ENCODE assay signal across 32 cellular contexts in the genomic region with DNA sequence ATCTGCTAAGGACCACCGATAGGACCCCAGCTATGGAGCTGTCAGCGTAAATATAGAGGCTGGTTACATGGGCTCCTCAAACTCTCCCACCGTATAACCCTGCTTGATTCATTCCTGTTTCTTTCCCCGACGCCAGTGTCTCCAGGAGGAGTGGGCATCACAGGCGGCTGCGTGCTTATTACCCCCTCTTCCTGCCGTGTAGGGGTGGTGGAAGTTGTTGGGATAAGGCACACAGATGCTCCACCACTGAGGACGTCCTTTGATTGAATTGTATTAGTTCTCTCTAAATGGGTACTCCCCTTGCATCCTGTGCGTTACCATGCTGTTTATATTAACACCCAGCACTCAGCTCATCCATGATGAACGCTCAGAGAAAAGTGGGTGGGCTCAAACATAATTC.
DNase-seq lines count a peak whose midpoint lies in the region; ATAC-seq and TF ChIP-seq lines count a peak whose summit lies in the region.
"Had no signal": no experiment of that assay in that cellular context is flagged by ENCODE, and none has a peak within 500 bp of the region (broad histone marks: within the 10 kb centered on the region; RNA-seq: fewer than 3 reads in every experiment).

No MANE protein-coding gene starts in this region.

- no peaks in the 10 kb centered on the region for H3K9me3 Mint-ChIP-seq in endothelial cell (ENCODE audit: unreplicated experiment)
- H3K9me3 Mint-ChIP-seq in T-cell = no peaks in the 10 kb centered on the region
- H3K9me3 Mint-ChIP-seq: activated CD8-positive, alpha-beta T cell treated with anti-CD3 and anti-CD28 coated beads for 36 hours; activated naive CD4-positive, alpha-beta T cell treated with anti-CD3 and anti-CD28 coated beads for 36 hours; activated T-helper 1 cell treated with anti-CD3 and anti-CD28 coated beads, Interleukin-12 subunit alpha, Interleukin-12 subunit beta, Interleukin-2, Interleukin-4 antibody, amounts not matched to agents 30 ng/mL and 10 ng/mL and 1 ng/mL, durations not matched to agents 14 hours and 24 hours and 36 hours; central memory CD8-positive, alpha-beta T cell; natural killer cell had no signal

- no peak for TF ChIP-seq EP300 in upper lobe of left lung (IDR thresholded peaks at IDR 0.05)

- POLR2A ChIA-PET in T-cell (lab: Charles Lee) = no interaction called here

- H3K36me3 ChIP-seq in skeletal muscle satellite cell (ENCODE audit: insufficient read depth, low read length) = no peaks in the 10 kb centered on the region
- no peaks in the 10 kb centered on the region for H3K36me3 ChIP-seq in testis (ENCODE audit: low read depth, missing control alignments)
- no peaks in the 10 kb centered on the region for H3K36me3 ChIP-seq in upper lobe of left lung
- H3K36me3 ChIP-seq: MG63, right atrium auricular region, upper lobe of right lung had no signal

- H3K27me3 Mint-ChIP-seq in endothelial cell (ENCODE audit: unreplicated experiment) (peaks cover 7% of the 10 kb centered on the region), T-cell (no peaks in the 10 kb centered on the region)
- H3K27me3 Mint-ChIP-seq: activated CD4-positive, alpha-beta T cell treated with anti-CD3 and anti-CD28 coated beads for 36 hours; activated CD8-positive, alpha-beta T cell treated with anti-CD3 and anti-CD28 coated beads for 36 hours; central memory CD8-positive, alpha-beta T cell had no signal

- intact Hi-C loops in testis (cut with DNase I; ENCODE audit: low total_unique reads) = no loop called here

- CTCF ChIA-PET in T-cell (lab: Charles Lee) = no interaction called here

- H3K4me3 Mint-ChIP-seq in endothelial cell (ENCODE audit: unreplicated experiment) = no peak overlapping the region
- no peak overlapping the region for H3K4me3 Mint-ChIP-seq in T-cell
- H3K4me3 Mint-ChIP-seq: activated CD4-positive, alpha-beta T cell treated with anti-CD3 and anti-CD28 coated beads for 36 hours; activated CD8-positive, alpha-beta T cell treated with anti-CD3 and anti-CD28 coated beads for 36 hours; activated naive CD4-positive, alpha-beta T cell treated with anti-CD3 and anti-CD28 coated beads for 36 hours; activated T-helper 1 cell treated with anti-CD3 and anti-CD28 coated beads, Interleukin-12 subunit alpha, Interleukin-12 subunit beta, Interleukin-2, Interleukin-4 antibody, amounts not matched to agents 30 ng/mL and 10 ng/mL and 1 ng/mL, durations not matched to agents 14 hours and 24 hours and 36 hours; CD14-positive monocyte; central memory CD8-positive, alpha-beta T cell; natural killer cell had no signal

- H3K27me3 ChIP-seq in skeletal muscle satellite cell (ENCODE audit: control insufficient read depth, insufficient read depth, low read length) (no peaks in the 10 kb centered on the region), testis (no peaks in the 10 kb centered on the region), upper lobe of left lung (no peaks in the 10 kb centered on the region)
- H3K27me3 ChIP-seq: MG63, right atrium auricular region, upper lobe of right lung had no signal

- WGBS in testis, 2 donors = 69 to 72% methylated on average over 11 of the region's 11 CpGs
- WGBS in upper lobe of left lung, 2 donors = 85% methylated on average over 11 of the region's 11 CpGs

- H3K4me1 ChIP-seq in skeletal muscle satellite cell (ENCODE audit: control insufficient read depth, insufficient read depth, low read length) (peaks cover 17% of the 10 kb centered on the region), testis (no peaks in the 10 kb centered on the region), upper lobe of left lung (no peaks in the 10 kb centered on the region)
- H3K4me1 ChIP-seq: parathyroid adenoma, right atrium auricular region, upper lobe of right lung had no signal

- no peaks in the 10 kb centered on the region for H3K9me3 ChIP-seq in skeletal muscle satellite cell (replicated peaks; ENCODE audit: low read length)
- H3K9me3 ChIP-seq in testis = no peaks in the 10 kb centered on the region
- no peaks in the 10 kb centered on the region for H3K9me3 ChIP-seq in upper lobe of left lung
- H3K9me3 ChIP-seq: MG63, right atrium auricular region, upper lobe of right lung had no signal

- TF ChIP-seq POLR2A in testis (IDR thresholded peaks at IDR 0.05) = no peak
- TF ChIP-seq POLR2A in upper lobe of left lung (IDR thresholded peaks at IDR 0.05) = no peak

- TF ChIP-seq CTCF in endothelial cell (IDR thresholded peaks at IDR 0.05; ENCODE audit: unreplicated experiment) (no peak), testis (IDR thresholded peaks at IDR 0.05) (no peak), upper lobe of left lung (IDR thresholded peaks at IDR 0.05) (no peak)

- peak overlapping the region; percentile 17 for H3K4me3 ChIP-seq in skeletal muscle satellite cell (ENCODE audit: low read length)
- H3K4me3 ChIP-seq in testis = peak overlapping the region in 1 of 2 donors; percentile 4
- no peak overlapping the region for H3K4me3 ChIP-seq in upper lobe of left lung
- H3K4me3 ChIP-seq: MG63, right atrium auricular region, upper lobe of right lung had no signal

- H3K36me3 Mint-ChIP-seq in endothelial cell (ENCODE audit: low read depth, unreplicated experiment) (no peaks in the 10 kb centered on the region), T-cell (no peaks in the 10 kb centered on the region)
- H3K36me3 Mint-ChIP-seq: natural killer cell had no signal

- H3K4me1 Mint-ChIP-seq in endothelial cell (ENCODE audit: unreplicated experiment) (peaks cover 8% of the 10 kb centered on the region), T-cell (no peaks in the 10 kb centered on the region)
- H3K4me1 Mint-ChIP-seq: activated CD4-positive, alpha-beta T cell treated with anti-CD3 and anti-CD28 coated beads for 36 hours; central memory CD8-positive, alpha-beta T cell had no signal

- DNase-seq in NCI-H1417 (lab: John Stamatoyannopoulos, UW) (peak in 2 of 3 experiments; percentile 35 to 53), NCI-H1417 treated with DMSO at 0.1 percent for 48 hours (lab: John Stamatoyannopoulos, UW) (no peak), SK-N-DZ (ENCODE audit: low spot score) (peak; percentile 8), endothelial cell (ENCODE audit: low spot score) (no peak), testis (no peak), T-cell (no peak), upper lobe of left lung (no peak)
- DNase-seq: 8988T; activated CD4-positive, alpha-beta T cell treated with anti-CD3 and anti-CD28 coated beads for 36 hours; activated CD8-positive, alpha-beta memory T cell treated with anti-CD3 and anti-CD28 coated beads, Interleukin-2, amount 50 U/mL, for 48 hours; activated CD8-positive, alpha-beta T cell treated with anti-CD3 and anti-CD28 coated beads for 36 hours; activated naive CD4-positive, alpha-beta T cell treated with anti-CD3 and anti-CD28 coated beads for 36 hours; DND-41; GF-D8; kidney glomerular epithelial cell; natural killer cell; NCI-H1436; NCI-H2107; stimulated activated CD4-positive, alpha-beta T cell treated with anti-CD3 and anti-CD28 coated beads, Interleukin-12 subunit alpha, Interleukin-12 subunit beta, amount 100 ng/mL, for 4 hours; stimulated activated CD4-positive, alpha-beta T cell treated with anti-CD3 and anti-CD28 coated beads, Interleukin-4, amount 100 ng/mL, for 24 hours; upper lobe of right lung had no signal

- ATAC-seq in T-cell (replicated peaks in 1 of 4) (no peak), upper lobe of left lung (ENCODE audit: low FRiP score in 2 of 2) (no peak)
- ATAC-seq: activated CD4-positive, alpha-beta T cell treated with anti-CD3 and anti-CD28 coated beads for 36 hours; activated CD8-positive, alpha-beta T cell treated with anti-CD3 and anti-CD28 coated beads for 36 hours; HCT116 had no signal

- H3K27ac Mint-ChIP-seq in endothelial cell (ENCODE audit: unreplicated experiment) (peak overlapping the region; percentile 18), T-cell (no peak overlapping the region)
- H3K27ac Mint-ChIP-seq: activated CD4-positive, alpha-beta T cell treated with anti-CD3 and anti-CD28 coated beads for 36 hours; activated CD8-positive, alpha-beta T cell treated with anti-CD3 and anti-CD28 coated beads for 36 hours; activated naive CD4-positive, alpha-beta T cell treated with anti-CD3 and anti-CD28 coated beads for 36 hours; activated T-helper 1 cell treated with anti-CD3 and anti-CD28 coated beads, Interleukin-12 subunit alpha, Interleukin-12 subunit beta, Interleukin-2, Interleukin-4 antibody, amounts not matched to agents 30 ng/mL and 10 ng/mL and 1 ng/mL, durations not matched to agents 14 hours and 24 hours and 36 hours; CD14-positive monocyte; natural killer cell had no signal

- H3K27ac ChIP-seq in testis = no peak overlapping the region
- no peak overlapping the region for H3K27ac ChIP-seq in upper lobe of left lung
- H3K27ac ChIP-seq: HL-60, KMS-11, parathyroid adenoma, right atrium auricular region, RWPE1, upper lobe of right lung had no signal

- peak overlapping the region; percentile 72 for H3K4me2 ChIP-seq in skeletal muscle satellite cell (ENCODE audit: low read length)
- H3K4me2 ChIP-seq: KMS-11 had no signal

- H3K9ac ChIP-seq in skeletal muscle satellite cell (ENCODE audit: low read depth, low read length) = peak overlapping the region; percentile 41
- H3K9ac ChIP-seq: KMS-11, parathyroid adenoma had no signal

Comparison
In these comparisons a context has a peak if more than half of its experiments do, and no peak if none do; other contexts are left out.
1. DNase-seq: peak in NCI-H1417 (2 of 3) and SK-N-DZ (single experiment); none in NCI-H1417 treated with DMSO at 0.1 percent for 48 hours (single experiment), endothelial cell (single experiment), testis (single experiment), T-cell (0 of 34) and upper lobe of left lung (0 of 2).